Comparison of ENCODE assay signal across 17 cellular contexts in genomic region chr3:114490829-114491228, GRCh38.
DNase-seq lines count a peak whose midpoint lies in the region; ATAC-seq and TF ChIP-seq lines count a peak whose summit lies in the region.
"Had no signal": no experiment of that assay in that cellular context is flagged by ENCODE, and none has a peak within 500 bp of the region (broad histone marks: within the 10 kb centered on the region; RNA-seq: fewer than 3 reads in every experiment).

No MANE protein-coding gene starts in this region.

- 83 to 100% methylated on average over 1 of the region's 1 CpG for WGBS in body of pancreas, 2 donors
- WGBS in psoas muscle, 3 donors: 64 to 68% (median 65%) methylated on average over 1 of the region's 1 CpG

- no TSS peak for BruUV-seq in HCT116 (replicated peaks; lab: Mats Ljungman, UMichigan)

- H3K36me3 ChIP-seq in HCT116 (ENCODE audit: control insufficient read depth in 1 of 2, insufficient read depth in 2 of 2, low read length in 2 of 2) (peaks cover 0 to 8% of the 10 kb centered on the region in 2 experiments; a peak in 1 of 4 replicates), body of pancreas (replicated peaks in 1 of 2; ENCODE audit: insufficient read depth in 1 of 2, low read depth in 2 of 2) (no peaks in the 10 kb centered on the region), psoas muscle (ENCODE audit: insufficient read depth in 1 of 2, low read depth in 1 of 2) (no peaks in the 10 kb centered on the region)
- H3K36me3 ChIP-seq: BLaER1 treated with 17β-estradiol and CSF1 and Interleukin-3, amounts not matched to agents 10 nM and 100 nM had no signal

- TF ChIP-seq RAD21 in HCT116 (IDR thresholded peaks at IDR 0.05; ENCODE audit: low read depth): no peak

- no peaks in the 10 kb centered on the region for H3K9me2 ChIP-seq in HCT116 (ENCODE audit: insufficient read depth)

- TF ChIP-seq CTCF in HCT116 (IDR thresholded peaks at IDR 0.05 in 2 of 3, conservative IDR thresholded peaks at IDR 0.05 in 1 of 3; ENCODE audit: borderline replicate concordance in 1 of 3, insufficient read depth in 1 of 3, low read depth in 2 of 3, low read length in 2 of 3) (no peak), body of pancreas (IDR thresholded peaks at IDR 0.05) (no peak), psoas muscle (IDR thresholded peaks at IDR 0.05) (no peak)

- H3K27ac ChIP-seq in HCT116 (ENCODE audit: low read depth, low read length) (no peak overlapping the region), body of pancreas (no peak overlapping the region), psoas muscle (no peak overlapping the region)
- H3K27ac ChIP-seq: 22Rv1; A549; BLaER1 treated with 17β-estradiol and CSF1 and Interleukin-3, amounts not matched to agents 10 nM and 100 nM; C4-2B had no signal

- TF ChIP-seq POLR2A in HCT116 (IDR thresholded peaks at IDR 0.05; ENCODE audit: borderline replicate concordance, extremely low read depth, insufficient read depth, insufficient read length) (no peak), body of pancreas (IDR thresholded peaks at IDR 0.05) (no peak)

- no peak overlapping the region for H3K9ac ChIP-seq in HCT116 (ENCODE audit: low read length)
- H3K9ac ChIP-seq: BLaER1 treated with 17β-estradiol and CSF1 and Interleukin-3, amounts not matched to agents 10 nM and 100 nM had no signal

- peaks cover 99% of the 10 kb centered on the region for H3K79me2 ChIP-seq in HCT116 (ENCODE audit: insufficient read depth, low read length)

- no peak for DNase-seq in HCT116 (ENCODE audit: low read depth, low spot score)
- DNase-seq in body of pancreas: no peak
- no peak for DNase-seq in psoas muscle
- no peak for DNase-seq in posterior vena cava (ENCODE audit: low spot score)
- DNase-seq: AML-193; Caco-2; Calu3; CD4-positive, alpha-beta T cell; CD8-positive, alpha-beta T cell; DMS79 treated with DMSO at 0.1 percent for 48 hours; GF-D8 had no signal

- ATAC-seq in HCT116 (peak; percentile 32; the same call in 1 of the 2 replicates), body of pancreas (peak; percentile 18), psoas muscle (peak; percentile 61 to 77 (median 66)), GM18520 (IDR thresholded peaks at IDR 0.05; ENCODE audit: unreplicated experiment) (no peak), HG03135 (IDR thresholded peaks at IDR 0.05; ENCODE audit: unreplicated experiment) (no peak)
- ATAC-seq: CD8-positive, alpha-beta T cell had no signal

- H3K4me3 ChIP-seq in HCT116 (replicated peaks in 1 of 2; ENCODE audit: low read depth in 1 of 2, low read length in 2 of 2): no peak overlapping the region
- no peak overlapping the region for H3K4me3 ChIP-seq in body of pancreas
- H3K4me3 ChIP-seq in psoas muscle: no peak overlapping the region
- H3K4me3 ChIP-seq: A549; BLaER1 treated with 17β-estradiol and CSF1 and Interleukin-3, amounts not matched to agents 10 nM and 100 nM had no signal

- RAD21 ChIA-PET in HCT116 (lab: Charles Lee; ENCODE audit: low non-redundant PET in 1 of 2, low total read pairs in 2 of 2, uncharacterized antibody in 2 of 2, unreplicated experiment in 2 of 2): no interaction called here

- H3K4me2 ChIP-seq in HCT116 (ENCODE audit: low read length): no peak overlapping the region
- H3K4me2 ChIP-seq: A549; BLaER1 treated with 17β-estradiol and CSF1 and Interleukin-3, amounts not matched to agents 10 nM and 100 nM had no signal

- H4K20me1 ChIP-seq in HCT116 (ENCODE audit: insufficient read depth): no peaks in the 10 kb centered on the region
- H4K20me1 ChIP-seq: BLaER1 treated with 17β-estradiol and CSF1 and Interleukin-3, amounts not matched to agents 10 nM and 100 nM had no signal

- H3K27me3 ChIP-seq in HCT116 (ENCODE audit: insufficient read depth, low read length) (no peaks in the 10 kb centered on the region), body of pancreas (no peaks in the 10 kb centered on the region), psoas muscle (ENCODE audit: insufficient read depth in 3 of 3, low read length in 2 of 3) (no peaks in the 10 kb centered on the region)
- H3K27me3 ChIP-seq: BLaER1 treated with 17β-estradiol and CSF1 and Interleukin-3, amounts not matched to agents 10 nM and 100 nM had no signal

- H3K4me1 ChIP-seq in HCT116 (ENCODE audit: control insufficient read depth in 1 of 2, insufficient read depth in 2 of 2, low read length in 2 of 2) (peaks cover 16 to 32% of the 10 kb centered on the region in 2 experiments), body of pancreas (no peaks in the 10 kb centered on the region), psoas muscle (peaks cover 58% of the 10 kb centered on the region)

- H2AFZ ChIP-seq in HCT116 (ENCODE audit: low read depth, low read length, poor library complexity, severe bottlenecking): no peak overlapping the region

- intact Hi-C loops in HCT116 (cut with micrococcal nuclease): no loop called here
- intact Hi-C loops in body of pancreas (cut with DNase I): no loop called here
- intact Hi-C loops in psoas muscle (cut with DNase I): no loop called here
- intact Hi-C loops in posterior vena cava (cut with DNase I): no loop called here

- POLR2A ChIA-PET in HCT116 (lab: Charles Lee): no interaction called here

- CTCF ChIA-PET in HCT116 (lab: Charles Lee): no interaction called here

- H3K9me3 ChIP-seq in HCT116 (ENCODE audit: control insufficient read depth in 1 of 2, insufficient read depth in 1 of 2, low read depth in 1 of 2, low read length in 2 of 2) (no peaks in the 10 kb centered on the region), body of pancreas (no peaks in the 10 kb centered on the region), psoas muscle (no peaks in the 10 kb centered on the region)
- H3K9me3 ChIP-seq: A549; BLaER1 treated with 17β-estradiol and CSF1 and Interleukin-3, amounts not matched to agents 10 nM and 100 nM; Caco-2 had no signal

TF ChIP-seq in HCT116, 20 proteins besides CTCF, POLR2A, EP300 and RAD21:
- TF ChIP-seq CEBPB (IDR thresholded peaks at IDR 0.05; ENCODE audit: low read depth) (no peak), ZBTB33 (IDR thresholded peaks at IDR 0.05; ENCODE audit: extremely low read depth, insufficient replicate concordance, low read length) (no peak), SIN3A (IDR thresholded peaks at IDR 0.05; ENCODE audit: low read depth) (no peak), FOSL1 (IDR thresholded peaks at IDR 0.05; ENCODE audit: low read depth) (no peak)
TF ChIP-seq in HCT116: peak in this region for 0.

Comparison
In these comparisons a context has a peak if more than half of its experiments do, and no peak if none do; other contexts are left out.
1. ATAC-seq: peak in HCT116 (single experiment), body of pancreas (single experiment) and psoas muscle (4 of 4); none in GM18520 (single experiment) and HG03135 (single experiment).